In genomic region chr18:76445275-76445674, GRCh38 we compare ENCODE assay signal across 12 cellular contexts. TPM values are rescaled to one million over a fixed set of nuclear protein-coding genes. Genes with fewer than 3 reads are reported as not detected.
DNase-seq lines count a peak whose midpoint lies in the region; ATAC-seq and TF ChIP-seq lines count a peak whose summit lies in the region.
"Had no signal": no experiment of that assay in that cellular context is flagged by ENCODE, and none has a peak within 500 bp of the region (broad histone marks: within the 10 kb centered on the region; RNA-seq: fewer than 3 reads in every experiment).

No MANE protein-coding gene starts in this region.

- peaks cover 21% of the 10 kb centered on the region for H3K4me1 Mint-ChIP-seq in activated T-cell treated with anti-CD3 and anti-CD28 coated beads, Interleukin-2, amount 50 U/mL, for 4 hours (ENCODE audit: low read depth)

- ATAC-seq in SK-N-SH treated with all-trans-retinoic acid at 6 μM for 48 hours (peak; percentile 64), gastrocnemius medialis (no peak)
- no peak for ATAC-seq in activated T-cell treated with anti-CD3 and anti-CD28 coated beads, Interleukin-2, amount 50 U/mL, for 4 hours
- ATAC-seq: activated CD4-positive, CD25-positive, alpha-beta regulatory T cell treated with anti-CD3 and anti-CD28 coated beads, Interleukin-2, amount 50 U/mL, for 24 hours had no signal

- TF ChIP-seq POLR2A in gastrocnemius medialis (IDR thresholded peaks at IDR 0.05) = no peak

- in situ Hi-C loops in gastrocnemius medialis (cut with MboI; ENCODE audit: low sequenced_read_pairs in 4 of 4) = no loop called here

- H3K4me3 ChIP-seq in foreskin fibroblast (ENCODE audit: low read depth in 1 of 2, low read length in 2 of 2) (no peak overlapping the region), gastrocnemius medialis (no peak overlapping the region)

- peaks cover 38 to 54% of the 10 kb centered on the region in 2 donors for H3K4me1 ChIP-seq in gastrocnemius medialis

- DNase-seq in Daoy (ENCODE audit: low read depth) (peak; percentile 63), foreskin fibroblast (peak; percentile 79 to 89), gastrocnemius medialis (no peak), NOMO-1 treated with DMSO at 0.1 percent for 48 hours (lab: John Stamatoyannopoulos, UW; ENCODE audit: unreplicated experiment) (no peak), NCI-H2171 (lab: John Stamatoyannopoulos, UW) (no peak)
- DNase-seq in effector CD4-positive, alpha-beta T cell = no peak
- no peak for DNase-seq in activated T-cell treated with anti-CD3 and anti-CD28 coated beads, Interleukin-2, amount 50 U/mL, for 4 hours
- DNase-seq: GF-D8; Kasumi-1; NK-92 treated with Interleukin-12 subunit alpha and Interleukin-12 subunit beta, amount 100 ng/mL, for 24 hours had no signal

- H3K36me3 Mint-ChIP-seq in activated T-cell treated with anti-CD3 and anti-CD28 coated beads, Interleukin-2, amount 50 U/mL, for 4 hours (ENCODE audit: insufficient read depth) = peaks cover 3% of the 10 kb centered on the region

- no peaks in the 10 kb centered on the region for H3K9me3 ChIP-seq in gastrocnemius medialis

- no peaks in the 10 kb centered on the region for H3K9me3 Mint-ChIP-seq in activated T-cell treated with anti-CD3 and anti-CD28 coated beads, Interleukin-2, amount 50 U/mL, for 4 hours

- H3K4me3 Mint-ChIP-seq in activated T-cell treated with anti-CD3 and anti-CD28 coated beads, Interleukin-2, amount 50 U/mL, for 4 hours = no peak overlapping the region

- H3K27me3 ChIP-seq in gastrocnemius medialis = no peaks in the 10 kb centered on the region

- H3K27ac ChIP-seq in gastrocnemius medialis = peak overlapping the region in 3 of 4 donors; percentile 15 to 92 (median 49)

- TF ChIP-seq CTCF in foreskin fibroblast (IDR thresholded peaks at IDR 0.05; ENCODE audit: low read depth, low read length) (no peak), gastrocnemius medialis (IDR thresholded peaks at IDR 0.05 in 4 of 5, conservative IDR thresholded peaks at IDR 0.05 in 1 of 5) (no peak)

- peaks cover 0 to 18% of the 10 kb centered on the region in 2 donors for H3K36me3 ChIP-seq in gastrocnemius medialis

- intact Hi-C loops in gastrocnemius medialis (cut with DNase I; ENCODE audit: low total_unique reads) = no loop called here

- peaks cover 7% of the 10 kb centered on the region for H3K27me3 Mint-ChIP-seq in activated T-cell treated with anti-CD3 and anti-CD28 coated beads, Interleukin-2, amount 50 U/mL, for 4 hours (ENCODE audit: low read depth)

TF ChIP-seq in SK-N-SH treated with all-trans-retinoic acid at 6 μM for 48 hours, 23 proteins besides CTCF, POLR2A, EP300 and RAD21:
- TF ChIP-seq ARNTL (CRISPR knock-in tag; IDR thresholded peaks at IDR 0.05; ENCODE audit: borderline replicate concordance, low read depth) = no peak
- TF ChIP-seq BACH2 (CRISPR knock-in tag; IDR thresholded peaks at IDR 0.05; ENCODE audit: borderline replicate concordance) = no peak
- TF ChIP-seq, protein P1, sequence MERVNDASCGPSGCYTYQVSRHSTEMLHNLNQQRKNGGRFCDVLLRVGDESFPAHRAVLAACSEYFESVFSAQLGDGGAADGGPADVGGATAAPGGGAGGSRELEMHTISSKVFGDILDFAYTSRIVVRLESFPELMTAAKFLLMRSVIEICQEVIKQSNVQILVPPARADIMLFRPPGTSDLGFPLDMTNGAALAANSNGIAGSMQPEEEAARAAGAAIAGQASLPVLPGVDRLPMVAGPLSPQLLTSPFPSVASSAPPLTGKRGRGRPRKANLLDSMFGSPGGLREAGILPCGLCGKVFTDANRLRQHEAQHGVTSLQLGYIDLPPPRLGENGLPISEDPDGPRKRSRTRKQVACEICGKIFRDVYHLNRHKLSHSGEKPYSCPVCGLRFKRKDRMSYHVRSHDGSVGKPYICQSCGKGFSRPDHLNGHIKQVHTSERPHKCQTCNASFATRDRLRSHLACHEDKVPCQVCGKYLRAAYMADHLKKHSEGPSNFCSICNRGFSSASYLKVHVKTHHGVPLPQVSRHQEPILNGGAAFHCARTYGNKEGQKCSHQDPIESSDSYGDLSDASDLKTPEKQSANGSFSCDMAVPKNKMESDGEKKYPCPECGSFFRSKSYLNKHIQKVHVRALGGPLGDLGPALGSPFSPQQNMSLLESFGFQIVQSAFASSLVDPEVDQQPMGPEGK (CRISPR knock-in tag; IDR thresholded peaks at IDR 0.05; ENCODE audit: borderline replicate concordance) = 0 out of 2 replicates have a peak, but pooled peaks have one; percentile 62
- no peak for TF ChIP-seq RARB (CRISPR knock-in tag; IDR thresholded peaks at IDR 0.05)
- TF ChIP-seq CREB5 (CRISPR knock-in tag; IDR thresholded peaks at IDR 0.05; ENCODE audit: low read depth) = no peak
- peak; percentile 35; the same call in 1 of the 2 replicates for TF ChIP-seq ISL1 (CRISPR knock-in tag; IDR thresholded peaks at IDR 0.05)
- no peak for TF ChIP-seq TCF4 (CRISPR knock-in tag; IDR thresholded peaks at IDR 0.05; ENCODE audit: borderline replicate concordance)

RNA-seq across cellular contexts. Expression of gene ZNF516, which starts 49.8 kb away (rescaled TPM):
- total RNA-seq in Daoy (2014; rRNA removed; shearing (Covaris generic)) = 4.9 and 6.3 TPM in 2 replicates
- 10 to 100 TPM in 3 of 4 donors, 1 to 10 TPM in 1; 8.4 to 19.3 (median 12.4) TPM for total RNA-seq in gastrocnemius medialis
- 1 to 10 TPM; 3.0 to 4.3 (median 4.0) TPM for total RNA-seq in activated T-cell treated with anti-CD3 and anti-CD28 coated beads, Interleukin-2, amount 50 U/mL, for 4 hours

Comparison
In these comparisons a context has a peak if more than half of its experiments do, and no peak if none do; other contexts are left out.
1. DNase-seq: peak in Daoy (single experiment) and foreskin fibroblast (2 of 2); none in gastrocnemius medialis (0 of 2), effector CD4-positive, alpha-beta T cell (single experiment), NOMO-1 treated with DMSO at 0.1 percent for 48 hours (single experiment), activated T-cell treated with anti-CD3 and anti-CD28 coated beads, Interleukin-2, amount 50 U/mL, for 4 hours (single experiment) and NCI-H2171 (single experiment).